19 cellular contexts compared by ENCODE assay signal in genomic region chr3:39011191-39011736, GRCh38. TPM values are rescaled to one million over a fixed set of nuclear protein-coding genes. Genes with fewer than 3 reads are reported as not detected.
DNase-seq lines count a peak whose midpoint lies in the region; ATAC-seq and TF ChIP-seq lines count a peak whose summit lies in the region.
"Had no signal": no experiment of that assay in that cellular context is flagged by ENCODE, and none has a peak within 500 bp of the region (broad histone marks: within the 10 kb centered on the region; RNA-seq: fewer than 3 reads in every experiment).

No MANE protein-coding gene starts in this region.

- H3K79me2 ChIP-seq in mesendoderm (ENCODE audit: control insufficient read depth, insufficient read depth, low read length) (no peaks in the 10 kb centered on the region), smooth muscle cell (ENCODE audit: low read depth) (no peaks in the 10 kb centered on the region)

- peak; percentile 57 for DNase-seq in ELF-1 (ENCODE audit: low read depth, low spot score)
- peak; percentile 6 for DNase-seq in NCI-H226
- DNase-seq in SK-MEL-5 (ENCODE audit: low read depth, low spot score) = peak; percentile 15
- peak; percentile 53 for DNase-seq in mesendoderm
- no peak for DNase-seq in aorta
- no peak for DNase-seq in stomach
- DNase-seq in smooth muscle cell (lab: John Stamatoyannopoulos, UW; ENCODE audit: unreplicated experiment) = no peak
- DNase-seq: Caco-2, GOT3, Karpas-422, NCI-H1092, NCI-H1694, NCI-H446 treated with DMSO at 0.1 percent for 48 hours, NCI-H748 treated with DMSO at 0.1 percent for 48 hours, SJCRH30 had no signal

- H3K4me3 ChIP-seq in mesendoderm (ENCODE audit: low read length) (no peak overlapping the region), aorta (ENCODE audit: low read length in 2 of 2) (no peak overlapping the region), stomach (no peak overlapping the region), smooth muscle cell (no peak overlapping the region)
- H3K4me3 ChIP-seq: A549, SJCRH30 had no signal

- H3K4me2 ChIP-seq in mesendoderm (ENCODE audit: low read length) (no peak overlapping the region), smooth muscle cell (no peak overlapping the region)
- H3K4me2 ChIP-seq: A549 had no signal

- in situ Hi-C loops in SK-MEL-5 (cut with HindIII; ENCODE audit: low pct_unique_long_range_greater_than_20kb, low sequenced_read_pairs) = no loop called here

- no peak for ATAC-seq in aorta (ENCODE audit: low FRiP score)
- ATAC-seq in HG02759 (IDR thresholded peaks at IDR 0.05; ENCODE audit: unreplicated experiment) = no peak
- ATAC-seq: A549 had no signal

- no peak for TF ChIP-seq EP300 in stomach (IDR thresholded peaks at IDR 0.05)

- no peak overlapping the region for H2BK15ac ChIP-seq in mesendoderm (replicated peaks; ENCODE audit: low read depth)

- H3K27me3 ChIP-seq in mesendoderm (ENCODE audit: insufficient read depth, low read length, poor library complexity) = peaks cover 2% of the 10 kb centered on the region
- no peaks in the 10 kb centered on the region for H3K27me3 ChIP-seq in aorta (ENCODE audit: control insufficient read depth in 1 of 2, insufficient read depth in 2 of 2, low read length in 1 of 2)
- no peaks in the 10 kb centered on the region for H3K27me3 ChIP-seq in stomach
- H3K27me3 ChIP-seq in smooth muscle cell (ENCODE audit: low read depth) = no peaks in the 10 kb centered on the region
- H3K27me3 ChIP-seq: SJCRH30 had no signal

- H3K36me3 ChIP-seq in mesendoderm (ENCODE audit: control insufficient read depth, insufficient read depth, low read length) (no peaks in the 10 kb centered on the region), aorta (ENCODE audit: control insufficient read depth in 1 of 2, insufficient read depth in 2 of 2, low read length in 1 of 2) (no peaks in the 10 kb centered on the region), stomach (no peaks in the 10 kb centered on the region), smooth muscle cell (ENCODE audit: low read depth) (no peaks in the 10 kb centered on the region)
- H3K36me3 ChIP-seq: SJCRH30 had no signal

- H3K9me3 ChIP-seq in aorta (ENCODE audit: control insufficient read depth, low read length) (no peaks in the 10 kb centered on the region), stomach (no peaks in the 10 kb centered on the region), smooth muscle cell (replicated peaks; ENCODE audit: low read depth) (no peaks in the 10 kb centered on the region)
- H3K9me3 ChIP-seq: A549, Caco-2, SJCRH30 had no signal

- H4K20me1 ChIP-seq in smooth muscle cell (ENCODE audit: low read depth) = no peaks in the 10 kb centered on the region

- TF ChIP-seq POLR2A in stomach (IDR thresholded peaks at IDR 0.05) = no peak

- no peak overlapping the region for H2BK5ac ChIP-seq in mesendoderm (ENCODE audit: low read length)

- H3K4ac ChIP-seq in mesendoderm (ENCODE audit: low read depth, low read length) = no peak overlapping the region

- no peak overlapping the region for H3K9ac ChIP-seq in mesendoderm (ENCODE audit: low read length)
- H3K9ac ChIP-seq in smooth muscle cell (ENCODE audit: low read depth) = no peak overlapping the region

- H3K18ac ChIP-seq in mesendoderm (ENCODE audit: low read length) = no peak overlapping the region

- H2AFZ ChIP-seq in smooth muscle cell (ENCODE audit: low read depth) = no peak overlapping the region

- H3K79me1 ChIP-seq in mesendoderm (ENCODE audit: low read length) = no peaks in the 10 kb centered on the region

- WGBS in mesendoderm (ENCODE audit: extremely low coverage, insufficient coverage, low lambda C conversion rate) = no CpG with 5 or more reads among the region's 2 CpGs
- WGBS in aorta, 2 donors = 38 to 47% methylated on average over 2 of the region's 2 CpGs
- WGBS in stomach, 5 donors = 17 to 39% (median 37%) methylated on average over 2 of the region's 2 CpGs
- 81% methylated on average over 2 of the region's 2 CpGs for WGBS in smooth muscle cell (ENCODE audit: low lambda C conversion rate)

- no peak overlapping the region for H2BK120ac ChIP-seq in mesendoderm (ENCODE audit: low read depth, low read length)

- H3K56ac ChIP-seq in mesendoderm (ENCODE audit: low read length) = no peak overlapping the region

- TF ChIP-seq CTCF in stomach (IDR thresholded peaks at IDR 0.05) = no peak
- no peak for TF ChIP-seq CTCF in smooth muscle cell (IDR thresholded peaks at IDR 0.05; ENCODE audit: borderline replicate concordance, insufficient read depth, poor library complexity, severe bottlenecking)

- no peak overlapping the region for H3K23ac ChIP-seq in mesendoderm (ENCODE audit: low read length)

- H3K27ac ChIP-seq in mesendoderm (ENCODE audit: low read depth, low read length) (no peak overlapping the region), aorta (ENCODE audit: low read depth in 1 of 2, low read length in 2 of 2) (no peak overlapping the region), stomach (peak overlapping the region in 1 of 5 donors; percentile 16), smooth muscle cell (ENCODE audit: low read depth) (no peak overlapping the region)
- H3K27ac ChIP-seq: A549, SJCRH30 had no signal

- H3F3A ChIP-seq in smooth muscle cell (ENCODE audit: low read depth) = no peaks in the 10 kb centered on the region

- intact Hi-C loops in aorta (cut with DNase I) (no loop called here), stomach (cut with DNase I; ENCODE audit: low total_unique reads) (no loop called here)

- no peak overlapping the region for H4K5ac ChIP-seq in mesendoderm (ENCODE audit: low read length)

- H2AK5ac ChIP-seq in mesendoderm (ENCODE audit: low read length) = no peak overlapping the region

- H4K8ac ChIP-seq in mesendoderm (ENCODE audit: low read depth, low read length) = no peak overlapping the region

- H3K4me1 ChIP-seq in mesendoderm (ENCODE audit: control insufficient read depth, low read depth, low read length) = peaks cover 3% of the 10 kb centered on the region
- no peaks in the 10 kb centered on the region for H3K4me1 ChIP-seq in aorta (ENCODE audit: control insufficient read depth in 1 of 2, insufficient read depth in 2 of 2, low read length in 2 of 2)
- peaks cover 0 to 14% (median 5%) of the 10 kb centered on the region in 4 donors for H3K4me1 ChIP-seq in stomach
- no peaks in the 10 kb centered on the region for H3K4me1 ChIP-seq in smooth muscle cell (ENCODE audit: low read depth)
- H3K4me1 ChIP-seq: A549, Caco-2, SJCRH30 had no signal

RNA-seq across cellular contexts. Expression of gene SCN11A, which starts 40.5 kb away (rescaled TPM):
- total RNA-seq in SK-MEL-5 (2014; rRNA removed; shearing (Covaris generic)) = not detected in 2 replicates
- polyA plus RNA-seq in SK-MEL-5 (2015; cell fraction: cytosol; rRNA removed) = not detected in 2 replicates
- polyA plus RNA-seq in SK-MEL-5 (2015; cell fraction: nucleus; rRNA removed) = not detected in 2 replicates
- 0.07 TPM for polyA plus RNA-seq in mesendoderm (2013, experiment 1 of 2)
- 0.07 TPM for polyA plus RNA-seq in mesendoderm (2013, experiment 2 of 2)
- total RNA-seq in aorta (under 1 TPM; 0.16 to 0.93 TPM), stomach (1 to 10 TPM in 1 of 5 donors, under 1 TPM in 1, not detected in 3; 0.14 to 1.1 TPM), smooth muscle cell (0.04 TPM in 1 of 2 replicates, not detected in the other)
- polyA plus RNA-seq in aorta (not detected), stomach (under 1 TPM in 1 of 3 donors, not detected in 2; 0.15 TPM), smooth muscle cell (not detected in 2 replicates)
- total RNA-seq: Caco-2, RPMI7951 had no signal
- polyA plus RNA-seq: CD14-positive monocyte had no signal

RNA-seq across cellular contexts. Expression of gene WDR48, which starts 40.6 kb away (rescaled TPM):
- 31.0 and 33.7 TPM in 2 replicates for total RNA-seq in SK-MEL-5 (2014; rRNA removed; shearing (Covaris generic))
- 17.8 and 24.0 TPM in 2 replicates for polyA plus RNA-seq in SK-MEL-5 (2015; cell fraction: cytosol; rRNA removed)
- polyA plus RNA-seq in SK-MEL-5 (2015; cell fraction: nucleus; rRNA removed) = 77.5 and 78.3 TPM in 2 replicates
- 30.5 TPM for polyA plus RNA-seq in mesendoderm (2013, experiment 1 of 2)
- polyA plus RNA-seq in mesendoderm (2013, experiment 2 of 2) = 30.2 TPM
- total RNA-seq in aorta (10 to 100 TPM; 27.0 to 39.3 TPM), stomach (10 to 100 TPM in 3 of 5 donors, 1 to 10 TPM in 2; 4.3 to 89.7 (median 17.0) TPM), smooth muscle cell (34.6 and 37.1 TPM in 2 replicates)
- polyA plus RNA-seq in aorta (10 to 100 TPM; 17.3 to 29.7 TPM), stomach (10 to 100 TPM; 11.6 to 15.1 (median 11.6) TPM), smooth muscle cell (26.9 TPM in 2 replicates)

Comparison
In these comparisons a context has a peak if more than half of its experiments do, and no peak if none do; other contexts are left out.
1. DNase-seq: peak in ELF-1 (single experiment), NCI-H226 (single experiment), SK-MEL-5 (single experiment) and mesendoderm (single experiment); none in aorta (0 of 2), stomach (single experiment) and smooth muscle cell (single experiment).